Comparison of ENCODE assay signal across 12 cellular contexts in genomic region chr19:15456871-15457700, GRCh38. TPM values are rescaled to one million over a fixed set of nuclear protein-coding genes. Genes with fewer than 3 reads are reported as not detected.
A peak's percentile ranks its signal among the peaks of the same experiment; 100 is the strongest.
DNase-seq lines count a peak whose midpoint lies in the region; ATAC-seq and TF ChIP-seq lines count a peak whose summit lies in the region.
"Had no signal": no experiment of that assay in that cellular context is flagged by ENCODE, and none has a peak within 500 bp of the region (broad histone marks: within the 10 kb centered on the region; RNA-seq: fewer than 3 reads in every experiment).

No MANE protein-coding gene starts in this region.

- ATAC-seq in IMR-90 (ENCODE audit: low read depth) (no peak), HG03045 (IDR thresholded peaks at IDR 0.05; ENCODE audit: unreplicated experiment) (no peak)

- POLR2A ChIA-PET in IMR-90 (lab: Charles Lee; ENCODE audit: unreplicated experiment): no interaction called here

- H3K4me3 Mint-ChIP-seq in Calu3 (ENCODE audit: low read depth, unreplicated experiment): peak overlapping the region; percentile 48

- WGBS in IMR-90 (ENCODE audit: extremely low coverage in 2 of 2, insufficient read length in 1 of 2), 2 experiments: 2% methylated on average over 24 of the region's 86 CpGs; no CpG with 5 or more reads in 1 of the 2 experiments

- no peak overlapping the region for H3K23ac ChIP-seq in IMR-90 (ENCODE audit: low read depth, low read length)

- H2AFZ ChIP-seq in IMR-90 (replicated peaks; ENCODE audit: low read length, poor library complexity): peak overlapping the region; percentile 48

- H3K9ac ChIP-seq in IMR-90 (ENCODE audit: low read depth, low read length): no peak overlapping the region

- no peak overlapping the region for H3K14ac ChIP-seq in IMR-90 (replicated peaks; ENCODE audit: low read depth, low read length)

- H2AK9ac ChIP-seq in IMR-90 (replicated peaks; ENCODE audit: low read depth, low read length, poor library complexity): no peak overlapping the region

- no peak overlapping the region for H4K91ac ChIP-seq in IMR-90 (ENCODE audit: insufficient read depth, low read depth, low read length)

- no peak overlapping the region for H2BK120ac ChIP-seq in IMR-90 (ENCODE audit: low read depth, low read length)

- no peak overlapping the region for H2BK5ac ChIP-seq in IMR-90 (ENCODE audit: low read depth, low read length, poor library complexity, severe bottlenecking)

- H4K20me1 ChIP-seq in IMR-90 (ENCODE audit: insufficient read depth, low read length): no peaks in the 10 kb centered on the region

- no peak overlapping the region for H2BK15ac ChIP-seq in IMR-90 (ENCODE audit: low read depth, low read length)

- DNase-seq in Calu3 (peak; percentile 45), IMR-90 (no peak), astrocyte of the hippocampus (ENCODE audit: low read depth, low spot score) (peak; percentile 27), mucosa of gallbladder (ENCODE audit: low spot score) (peak; percentile 34), cerebellar nuclear complex (lab: John Stamatoyannopoulos, UW) (no peak), NCI-H510A treated with DMSO at 0.1 percent for 48 hours (lab: John Stamatoyannopoulos, UW) (no peak), GM13977 (ENCODE audit: low spot score) (no peak)
- DNase-seq: activated gamma-delta T cell treated with Interleukin-2 at 50 U/mL for 16 hours; effector CD4-positive, alpha-beta T cell; mesenchymal stem cell; NCI-H1092 had no signal

- no peak overlapping the region for H3K4me3 ChIP-seq in IMR-90 (ENCODE audit: insufficient read depth, low read depth, low read length)

- H3K27ac ChIP-seq in IMR-90 (ENCODE audit: insufficient read depth, low read length): no peak overlapping the region

- dilution Hi-C loops in IMR-90 (cut with HindIII; ENCODE audit: low sequenced_read_pairs, unreplicated experiment): no loop called here

- H3K4ac ChIP-seq in IMR-90 (ENCODE audit: low read depth, low read length): no peak overlapping the region

- no peak overlapping the region for H4K8ac ChIP-seq in IMR-90 (ENCODE audit: low read depth in 2 of 2, low read length in 2 of 2)

- H3K4me2 ChIP-seq in IMR-90 (ENCODE audit: low read depth, low read length): no peak overlapping the region

- peaks cover 7% of the 10 kb centered on the region; the same call in 1 of the 2 replicates for H3K4me1 ChIP-seq in IMR-90 (ENCODE audit: control insufficient read depth, insufficient read depth, low read length)

- in situ Hi-C loops in IMR-90 (cut with MboI; ENCODE audit: low sequenced_read_pairs): no loop called here
- in situ Hi-C loops in GM13977 (cut with MboI; ENCODE audit: low pct_unique_long_range_greater_than_20kb, low sequenced_read_pairs, unreplicated experiment): no loop called here

- no peak overlapping the region for H3K27ac Mint-ChIP-seq in Calu3 (ENCODE audit: unreplicated experiment)

- H2BK20ac ChIP-seq in IMR-90 (ENCODE audit: low read depth, low read length): no peak overlapping the region

- no peaks in the 10 kb centered on the region for H3K36me3 ChIP-seq in IMR-90 (ENCODE audit: control insufficient read depth, insufficient read depth, low read length)

- H3K9me3 Mint-ChIP-seq in Calu3 (ENCODE audit: low read depth, unreplicated experiment): no peaks in the 10 kb centered on the region

- CTCF ChIA-PET in Calu3 (lab: Charles Lee): no interaction called here
- CTCF ChIA-PET in IMR-90 (lab: Yijun Ruan, JAX): no interaction called here

- peaks cover 47% of the 10 kb centered on the region for H3K27me3 ChIP-seq in IMR-90 (ENCODE audit: control insufficient read depth, insufficient read depth, low read length)

- H3K56ac ChIP-seq in IMR-90 (ENCODE audit: extremely low read depth, insufficient read depth, low read length): no peak overlapping the region

- no peak for TF ChIP-seq RAD21 in IMR-90 (IDR thresholded peaks at IDR 0.05; ENCODE audit: low read length)

- no peak for TF ChIP-seq CTCF in Calu3 (IDR thresholded peaks at IDR 0.05; ENCODE audit: unreplicated experiment)
- no peak for TF ChIP-seq CTCF in IMR-90 (conservative IDR thresholded peaks at IDR 0.05; ENCODE audit: low read depth, low read length)
- TF ChIP-seq CTCF in GM13977 (IDR thresholded peaks at IDR 0.05; ENCODE audit: extremely low read depth, insufficient read depth, missing control alignments): no peak

- peaks cover 74% of the 10 kb centered on the region for H3K27me3 Mint-ChIP-seq in Calu3 (ENCODE audit: unreplicated experiment)

- no peak overlapping the region for H4K5ac ChIP-seq in IMR-90 (ENCODE audit: low read depth, low read length)

- peaks cover 7% of the 10 kb centered on the region; the same call in 1 of the 2 replicates for H3K9me1 ChIP-seq in IMR-90 (ENCODE audit: insufficient read depth, low read length)

- intact Hi-C loops in Calu3 (cut with micrococcal nuclease; ENCODE audit: unreplicated experiment) (no loop called here), IMR-90 (cut with micrococcal nuclease) (loop anchor here (10.0 kb wide), 1 partner anchor 98 kb away; no protein-coding TSS in a partner anchor)

- H2AK5ac ChIP-seq in IMR-90 (ENCODE audit: low read depth, low read length): no peak overlapping the region

- BruUV-seq in Calu3 (replicated peaks; lab: Mats Ljungman, UMichigan) (no TSS peak), IMR-90 (replicated peaks; lab: Mats Ljungman, UMichigan) (no TSS peak)

- no peaks in the 10 kb centered on the region for H3K36me3 Mint-ChIP-seq in Calu3 (ENCODE audit: insufficient read depth, unreplicated experiment)

- no peak for TF ChIP-seq POLR2A in IMR-90 (IDR thresholded peaks at IDR 0.05; ENCODE audit: low read depth, low read length)

- H3K79me1 ChIP-seq in IMR-90 (ENCODE audit: low read depth in 1 of 2, low read length in 2 of 2): no peaks in the 10 kb centered on the region

- no peak overlapping the region for H3K18ac ChIP-seq in IMR-90 (ENCODE audit: low read depth, low read length)

- H3K9me3 ChIP-seq in IMR-90 (ENCODE audit: control insufficient read depth, insufficient read depth, low read length): no peaks in the 10 kb centered on the region

- H3K4me1 Mint-ChIP-seq in Calu3 (ENCODE audit: low read depth, unreplicated experiment): no peaks in the 10 kb centered on the region

TF ChIP-seq in IMR-90, 13 proteins besides CTCF, POLR2A, EP300 and RAD21:
- TF ChIP-seq MXI1 (IDR thresholded peaks at IDR 0.05; ENCODE audit: borderline replicate concordance, low read depth, low read length) (no peak), NFE2L2 (IDR thresholded peaks at IDR 0.05; ENCODE audit: low read depth, low read length) (no peak), MAZ (IDR thresholded peaks at IDR 0.05; ENCODE audit: borderline replicate concordance, low read depth, low read length) (no peak), RFX5 (IDR thresholded peaks at IDR 0.05; ENCODE audit: low read depth, low read length) (no peak), SMC3 (IDR thresholded peaks at IDR 0.05; ENCODE audit: low read depth, low read length) (no peak), CHD1 (IDR thresholded peaks at IDR 0.05; ENCODE audit: low read depth, low read length) (no peak), FOS (IDR thresholded peaks at IDR 0.05; ENCODE audit: low read depth, low read length) (no peak), RCOR1 (IDR thresholded peaks at IDR 0.05; ENCODE audit: insufficient replicate concordance, low read length) (no peak)

RNA-seq across cellular contexts. Expression of gene RASAL3, which starts 7.3 kb away (rescaled TPM):
- total RNA-seq in Calu3 (2022) (not detected in 2 replicates), IMR-90 (2012; rRNA removed) (not detected in 2 replicates), mucosa of gallbladder (9.7 TPM)
- polyA plus RNA-seq in IMR-90 (2012; rRNA removed): 0.07 TPM in 1 of 2 replicates, not detected in the other
- polyA plus RNA-seq in IMR-90 (2012; cell fraction: cytosol; rRNA removed): 0.04 and 0.05 TPM in 2 replicates
- 0.05 and 0.07 TPM in 2 replicates for polyA plus RNA-seq in IMR-90 (2012; cell fraction: nucleus; rRNA removed; ENCODE audit: low replicate concordance)

RNA-seq across cellular contexts. Expression of gene WIZ, which starts 7.3 kb away (rescaled TPM):
- 31.9 and 34.0 TPM in 2 replicates for total RNA-seq in Calu3 (2022)
- total RNA-seq in IMR-90 (2012; rRNA removed): 0.90 and 1.1 TPM in 2 replicates
- 27.1 and 31.6 TPM in 2 replicates for polyA plus RNA-seq in IMR-90 (2012; rRNA removed)
- 13.7 and 31.4 TPM in 2 replicates for polyA plus RNA-seq in IMR-90 (2012; cell fraction: cytosol; rRNA removed)
- 38.0 and 74.0 TPM in 2 replicates for polyA plus RNA-seq in IMR-90 (2012; cell fraction: nucleus; rRNA removed; ENCODE audit: low replicate concordance)
- total RNA-seq in mucosa of gallbladder: 48.7 TPM

RNA-seq across cellular contexts. Expression of gene PGLYRP2, which starts 22.2 kb away (rescaled TPM):
- total RNA-seq in Calu3 (2022): not detected in 2 replicates
- total RNA-seq in IMR-90 (2012; rRNA removed): not detected in 2 replicates
- polyA plus RNA-seq in IMR-90 (2012; rRNA removed): not detected in 2 replicates
- polyA plus RNA-seq in IMR-90 (2012; cell fraction: cytosol; rRNA removed): not detected in 2 replicates
- not detected in 2 replicates for polyA plus RNA-seq in IMR-90 (2012; cell fraction: nucleus; rRNA removed; ENCODE audit: low replicate concordance)
- total RNA-seq in mucosa of gallbladder: 1.6 TPM

RNA-seq across cellular contexts. Expression of gene AKAP8L, which starts 38.3 kb away (rescaled TPM):
- total RNA-seq in Calu3 (2022) (94.0 and 96.8 TPM in 2 replicates), IMR-90 (2012; rRNA removed) (40.8 and 44.6 TPM in 2 replicates), mucosa of gallbladder (110 TPM)
- polyA plus RNA-seq in IMR-90 (2012; rRNA removed): 41.0 and 43.1 TPM in 2 replicates
- polyA plus RNA-seq in IMR-90 (2012; cell fraction: cytosol; rRNA removed): 18.5 and 19.3 TPM in 2 replicates
- 207 and 357 TPM in 2 replicates for polyA plus RNA-seq in IMR-90 (2012; cell fraction: nucleus; rRNA removed; ENCODE audit: low replicate concordance)

RNA-seq across cellular contexts. Expression of gene CYP4F22, which starts 51.2 kb away (rescaled TPM):
- not detected in 2 replicates for total RNA-seq in Calu3 (2022)
- not detected in 2 replicates for total RNA-seq in IMR-90 (2012; rRNA removed)
- not detected in 2 replicates for polyA plus RNA-seq in IMR-90 (2012; rRNA removed)
- polyA plus RNA-seq in IMR-90 (2012; cell fraction: cytosol; rRNA removed): not detected in 2 replicates
- not detected in 2 replicates for polyA plus RNA-seq in IMR-90 (2012; cell fraction: nucleus; rRNA removed; ENCODE audit: low replicate concordance)
- total RNA-seq in mucosa of gallbladder: 0.17 TPM

Comparison
In these comparisons a context has a peak if more than half of its experiments do, and no peak if none do; other contexts are left out.
1. DNase-seq: peak in Calu3 (single experiment), astrocyte of the hippocampus (single experiment) and mucosa of gallbladder (single experiment); none in IMR-90 (single experiment), cerebellar nuclear complex (0 of 2), NCI-H510A treated with DMSO at 0.1 percent for 48 hours (single experiment) and GM13977 (single experiment).
2. RNA of gene RASAL3, which starts 7.3 kb away (total RNA-seq): 9.7 TPM in mucosa of gallbladder (single experiment); not detected in Calu3 and not detected in IMR-90; every median in the first group is over 10 times any median in the second.
3. RNA of gene WIZ, which starts 7.3 kb away (total RNA-seq): 48.7 TPM in mucosa of gallbladder (single experiment) and 31.9 to 34.0 TPM in Calu3; 0.90 to 1.1 TPM in IMR-90; every median in the first group is over 10 times any median in the second.